Comparison of ENCODE assay signal across 33 cellular contexts in genomic region chr6:70633870-70634269, GRCh38.
"Had no signal": no experiment of that assay in that cellular context is flagged by ENCODE, and none has a peak within 500 bp of the region (broad histone marks: within the 10 kb centered on the region; RNA-seq: fewer than 3 reads in every experiment).

No MANE protein-coding gene starts in this region.

- H3K27me3 Mint-ChIP-seq: activated CD4-positive, alpha-beta memory T cell treated with anti-CD3 and anti-CD28 coated beads for 36 hours; activated CD8-positive, alpha-beta T cell treated with anti-CD3 and anti-CD28 coated beads for 36 hours; activated naive CD4-positive, alpha-beta T cell treated with anti-CD3 and anti-CD28 coated beads, Interleukin-2, amount 50 U/mL, for 24 hours; activated naive CD8-positive, alpha-beta T cell treated with anti-CD3 and anti-CD28 coated beads, Interleukin-2, amount 50 U/mL, for 24 hours had no signal

- H3K36me3 ChIP-seq: brain microvascular endothelial cell, breast epithelium had no signal

- H3K27ac Mint-ChIP-seq: activated B cell treated with CpG ODN at 0.5 μM for 24 hours; activated CD4-positive, alpha-beta memory T cell treated with anti-CD3 and anti-CD28 coated beads for 36 hours; activated CD4-positive, alpha-beta T cell treated with anti-CD3 and anti-CD28 coated beads, Interleukin-2, amount 10 ng/mL, durations not matched to agents 7 days and 5 days; activated CD8-positive, alpha-beta T cell treated with anti-CD3 and anti-CD28 coated beads for 36 hours; activated naive CD4-positive, alpha-beta T cell treated with anti-CD3 and anti-CD28 coated beads, Interleukin-2, amount 10 ng/mL, durations not matched to agents 7 days and 5 days; activated naive CD4-positive, alpha-beta T cell treated with anti-CD3 and anti-CD28 coated beads, Interleukin-2, amount 50 U/mL, for 24 hours; activated naive CD8-positive, alpha-beta T cell; activated naive CD8-positive, alpha-beta T cell treated with anti-CD3 and anti-CD28 coated beads, Interleukin-2, amount 10 ng/mL, durations not matched to agents 7 days and 5 days; activated naive CD8-positive, alpha-beta T cell treated with anti-CD3 and anti-CD28 coated beads, Interleukin-2, amount 50 U/mL, for 24 hours; activated T-helper 1 cell treated with anti-CD3 and anti-CD28 coated beads, Interleukin-12 subunit alpha, Interleukin-12 subunit beta, Interleukin-2, Interleukin-4 antibody, amounts not matched to agents 30 ng/mL and 10 ng/mL and 1 ng/mL, durations not matched to agents 14 hours and 24 hours and 36 hours; activated T-helper 2 cell treated with anti-CD3 and anti-CD28 coated beads, Interferon-gamma antibody, Interleukin-2, Interleukin-4, amounts not matched to agents 10 μg/mL and 5 μg/mL and 100 μg/mL, durations not matched to agents 14 hours and 24 hours and 36 hours; T-helper 1 cell treated with Interleukin-12 subunit alpha and Interleukin-12 subunit beta and Interleukin-4 antibody, amounts not matched to agents 30 μg/mL and 1 μg/mL, for 36 hours; T-helper 2 cell treated with Interferon-gamma antibody and Interleukin-4, amounts not matched to agents 5 μg/mL and 100 μg/mL, for 36 hours had no signal

- H3K4me1 Mint-ChIP-seq: activated B cell treated with CpG ODN at 0.5 μM for 24 hours; activated CD4-positive, alpha-beta T cell treated with anti-CD3 and anti-CD28 coated beads, Interleukin-2, amount 10 ng/mL, durations not matched to agents 7 days and 5 days; activated naive CD4-positive, alpha-beta T cell treated with anti-CD3 and anti-CD28 coated beads, Interleukin-2, amount 10 ng/mL, durations not matched to agents 7 days and 5 days; activated naive CD4-positive, alpha-beta T cell treated with anti-CD3 and anti-CD28 coated beads, Interleukin-2, amount 50 U/mL, for 24 hours; activated naive CD8-positive, alpha-beta T cell treated with anti-CD3 and anti-CD28 coated beads, Interleukin-2, amount 10 ng/mL, durations not matched to agents 7 days and 5 days; activated naive CD8-positive, alpha-beta T cell treated with anti-CD3 and anti-CD28 coated beads, Interleukin-2, amount 50 U/mL, for 24 hours had no signal

- H3K4me1 ChIP-seq: body of pancreas, breast epithelium had no signal

- H3K36me3 Mint-ChIP-seq: activated CD4-positive, alpha-beta memory T cell treated with anti-CD3 and anti-CD28 coated beads for 36 hours; activated naive CD4-positive, alpha-beta T cell treated with anti-CD3 and anti-CD28 coated beads, Interleukin-2, amount 10 ng/mL, durations not matched to agents 7 days and 5 days; activated naive CD4-positive, alpha-beta T cell treated with anti-CD3 and anti-CD28 coated beads, Interleukin-2, amount 50 U/mL, for 24 hours; activated naive CD8-positive, alpha-beta T cell; activated naive CD8-positive, alpha-beta T cell treated with anti-CD3 and anti-CD28 coated beads, Interleukin-2, amount 10 ng/mL, durations not matched to agents 7 days and 5 days had no signal

- ATAC-seq: activated CD8-positive, alpha-beta T cell treated with anti-CD3 and anti-CD28 coated beads for 36 hours; activated naive CD8-positive, alpha-beta T cell treated with anti-CD3 and anti-CD28 coated beads, Interleukin-2, amount 50 U/mL, for 24 hours; activated T-cell treated with anti-CD3 and anti-CD28 coated beads, Interleukin-2, amount 50 U/mL, for 4 hours; body of pancreas had no signal

- H3K9me3 ChIP-seq: body of pancreas, breast epithelium had no signal

- H3K27ac ChIP-seq: body of pancreas, brain microvascular endothelial cell, breast epithelium, VCaP had no signal

- DNase-seq: activated B cell treated with CpG ODN at 0.5 μM for 24 hours; activated CD4-positive, alpha-beta memory T cell treated with anti-CD3 and anti-CD28 coated beads for 36 hours; activated CD4-positive, alpha-beta T cell treated with anti-CD3 and anti-CD28 coated beads for 48 hours; activated CD4-positive, alpha-beta T cell treated with anti-CD3 and anti-CD28 coated beads, Interleukin-2, amount 10 ng/mL, durations not matched to agents 7 days and 5 days; activated CD4-positive, CD25-positive, alpha-beta regulatory T cell treated with anti-CD3 and anti-CD28 coated beads, Interleukin-2, amount 50 U/mL, for 72 hours; activated CD8-positive, alpha-beta memory T cell treated with anti-CD3 and anti-CD28 coated beads, Interleukin-2, amount 50 U/mL, for 4 hours; activated CD8-positive, alpha-beta T cell treated with anti-CD3 and anti-CD28 coated beads for 36 hours; activated effector memory CD4-positive, alpha-beta T cell treated with Interleukin-2 at 50 U/mL for 16 hours; activated gamma-delta T cell; activated naive CD4-positive, alpha-beta T cell treated with anti-CD3 and anti-CD28 coated beads, Interleukin-2, amount 10 ng/mL, durations not matched to agents 7 days and 5 days; activated naive CD4-positive, alpha-beta T cell treated with Interleukin-2 at 50 U/mL for 16 hours; activated naive CD8-positive, alpha-beta T cell treated with anti-CD3 and anti-CD28 coated beads, Interleukin-2, amount 10 ng/mL, durations not matched to agents 7 days and 5 days; activated naive CD8-positive, alpha-beta T cell treated with anti-CD3 and anti-CD28 coated beads, Interleukin-2, amount 50 U/mL, for 24 hours; activated T-cell treated with anti-CD3 and anti-CD28 coated beads for 4 hours; activated T-cell treated with anti-CD3 and anti-CD28 coated beads, Interleukin-2, amount 50 U/mL, for 1 hour; activated T-cell treated with anti-CD3 and anti-CD28 coated beads, Interleukin-2, amount 50 U/mL, for 4 hours; amniotic stem cell; aorta; body of pancreas; brain microvascular endothelial cell; central memory CD4-positive, alpha-beta T cell; SW 1271; T-helper 1 cell; T-helper 2 cell; T-helper 9 cell had no signal

- H3K27me3 ChIP-seq: body of pancreas, brain microvascular endothelial cell, breast epithelium had no signal

- H3K4me3 Mint-ChIP-seq: activated B cell treated with CpG ODN at 0.5 μM for 24 hours; activated CD4-positive, alpha-beta memory T cell treated with anti-CD3 and anti-CD28 coated beads for 36 hours; activated CD4-positive, alpha-beta T cell treated with anti-CD3 and anti-CD28 coated beads, Interleukin-2, amount 10 ng/mL, durations not matched to agents 7 days and 5 days; activated CD8-positive, alpha-beta T cell treated with anti-CD3 and anti-CD28 coated beads for 36 hours; activated naive CD4-positive, alpha-beta T cell treated with anti-CD3 and anti-CD28 coated beads, Interleukin-2, amount 10 ng/mL, durations not matched to agents 7 days and 5 days; activated naive CD4-positive, alpha-beta T cell treated with anti-CD3 and anti-CD28 coated beads, Interleukin-2, amount 50 U/mL, for 24 hours; activated naive CD8-positive, alpha-beta T cell; activated naive CD8-positive, alpha-beta T cell treated with anti-CD3 and anti-CD28 coated beads, Interleukin-2, amount 10 ng/mL, durations not matched to agents 7 days and 5 days; activated naive CD8-positive, alpha-beta T cell treated with anti-CD3 and anti-CD28 coated beads, Interleukin-2, amount 50 U/mL, for 24 hours; activated T-cell treated with anti-CD3 and anti-CD28 coated beads, Interleukin-2, amount 50 U/mL, for 4 hours; activated T-helper 1 cell treated with anti-CD3 and anti-CD28 coated beads, Interleukin-12 subunit alpha, Interleukin-12 subunit beta, Interleukin-2, Interleukin-4 antibody, amounts not matched to agents 30 ng/mL and 10 ng/mL and 1 ng/mL, durations not matched to agents 14 hours and 24 hours and 36 hours; T-helper 1 cell treated with Interleukin-12 subunit alpha and Interleukin-12 subunit beta and Interleukin-4 antibody, amounts not matched to agents 30 μg/mL and 1 μg/mL, for 36 hours; T-helper 2 cell treated with Interferon-gamma antibody and Interleukin-4, amounts not matched to agents 5 μg/mL and 100 μg/mL, for 36 hours had no signal

- H3K4me3 ChIP-seq: body of pancreas, breast epithelium had no signal

- H3K9me3 Mint-ChIP-seq: activated B cell treated with CpG ODN at 0.5 μM for 24 hours; activated CD4-positive, alpha-beta memory T cell treated with anti-CD3 and anti-CD28 coated beads for 36 hours; activated CD4-positive, alpha-beta T cell treated with anti-CD3 and anti-CD28 coated beads, Interleukin-2, amount 10 ng/mL, durations not matched to agents 7 days and 5 days; activated CD8-positive, alpha-beta T cell treated with anti-CD3 and anti-CD28 coated beads for 36 hours; activated naive CD4-positive, alpha-beta T cell treated with anti-CD3 and anti-CD28 coated beads, Interleukin-2, amount 10 ng/mL, durations not matched to agents 7 days and 5 days; activated naive CD4-positive, alpha-beta T cell treated with anti-CD3 and anti-CD28 coated beads, Interleukin-2, amount 50 U/mL, for 24 hours; activated naive CD8-positive, alpha-beta T cell treated with anti-CD3 and anti-CD28 coated beads, Interleukin-2, amount 10 ng/mL, durations not matched to agents 7 days and 5 days; activated naive CD8-positive, alpha-beta T cell treated with anti-CD3 and anti-CD28 coated beads, Interleukin-2, amount 50 U/mL, for 24 hours; activated T-cell treated with anti-CD3 and anti-CD28 coated beads, Interleukin-2, amount 50 U/mL, for 4 hours; activated T-helper 1 cell treated with anti-CD3 and anti-CD28 coated beads, Interleukin-12 subunit alpha, Interleukin-12 subunit beta, Interleukin-2, Interleukin-4 antibody, amounts not matched to agents 30 ng/mL and 10 ng/mL and 1 ng/mL, durations not matched to agents 14 hours and 24 hours and 36 hours; activated T-helper 2 cell treated with anti-CD3 and anti-CD28 coated beads, Interferon-gamma antibody, Interleukin-2, Interleukin-4, amounts not matched to agents 10 μg/mL and 5 μg/mL and 100 μg/mL, durations not matched to agents 14 hours and 24 hours and 36 hours; T-helper 1 cell treated with Interleukin-12 subunit alpha and Interleukin-12 subunit beta and Interleukin-4 antibody, amounts not matched to agents 30 μg/mL and 1 μg/mL, for 36 hours; T-helper 2 cell treated with Interferon-gamma antibody and Interleukin-4, amounts not matched to agents 5 μg/mL and 100 μg/mL, for 36 hours had no signal
